ENCODE assay signal across 8 cellular contexts in the genomic region with DNA sequence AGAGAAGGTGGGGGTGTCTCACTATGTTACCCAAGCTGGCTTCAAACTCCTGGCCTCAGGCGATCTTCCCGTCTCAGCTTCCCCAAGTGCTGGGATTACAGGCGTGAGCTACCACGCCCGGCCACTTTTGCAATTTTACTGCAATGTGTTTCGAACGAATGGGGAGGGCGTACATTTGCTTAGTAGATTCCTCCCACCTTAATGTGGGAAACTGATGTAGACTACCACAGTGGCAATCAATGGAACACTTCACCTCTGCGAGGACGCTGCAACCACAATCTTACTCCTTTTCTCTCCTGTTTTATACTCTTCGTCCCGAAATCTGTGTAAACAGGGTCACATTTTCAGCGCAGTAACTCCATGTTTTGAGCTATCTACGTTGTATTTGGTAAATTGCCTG. TPM values are rescaled to one million over a fixed set of nuclear protein-coding genes. Genes with fewer than 3 reads are reported as not detected.
DNase-seq lines count a peak whose midpoint lies in the region; ATAC-seq and TF ChIP-seq lines count a peak whose summit lies in the region.
"Not testable (repeated sequence)": the region's sequence is repeated elsewhere in the genome, so short reads cannot be mapped to it uniquely, and the experiment has no call there.

No MANE protein-coding gene starts in this region.

- H3K36me3 ChIP-seq in DOHH2 (ENCODE audit: control insufficient read depth, low read length); Karpas-422 (ENCODE audit: insufficient read depth, low read length); liver (ENCODE audit: control insufficient read depth in 4 of 4, insufficient read depth in 3 of 4, low read depth in 1 of 4, low read length in 3 of 4); upper lobe of left lung: not testable (repeated sequence)

- H3K9ac ChIP-seq in Karpas-422 (ENCODE audit: low read length); liver (ENCODE audit: low read depth in 1 of 2, low read length in 2 of 2): not testable (repeated sequence)

- H3K27ac ChIP-seq in DOHH2 (ENCODE audit: low read depth, low read length); Karpas-422 (ENCODE audit: low read length); liver (ENCODE audit: low read depth in 1 of 2, low read length in 2 of 2); upper lobe of left lung: not testable (repeated sequence)

- peaks cover 17% of the 10 kb centered on the region for H3K4me1 ChIP-seq in DOHH2 (ENCODE audit: control insufficient read depth, low read length)
- peaks cover 27% of the 10 kb centered on the region for H3K4me1 ChIP-seq in Karpas-422 (ENCODE audit: low read length)
- peaks cover 7 to 19% (median 12%) of the 10 kb centered on the region in 4 donors for H3K4me1 ChIP-seq in liver (ENCODE audit: control insufficient read depth in 4 of 4, insufficient read depth in 4 of 4, low read length in 3 of 4)
- peaks cover 0 to 13% (median 6%) of the 10 kb centered on the region in 4 donors for H3K4me1 ChIP-seq in upper lobe of left lung

- H3K9me2 ChIP-seq in DOHH2 (replicated peaks; ENCODE audit: control insufficient read depth, low read length); Karpas-422 (replicated peaks; ENCODE audit: insufficient read depth, low read length): not testable (repeated sequence)

- not testable (repeated sequence) for H4K20me1 ChIP-seq in DOHH2 (ENCODE audit: control insufficient read depth, insufficient read depth, low read depth, low read length); Karpas-422 (ENCODE audit: insufficient read depth, low read depth, low read length)

- TF ChIP-seq POLR2A in upper lobe of left lung (IDR thresholded peaks at IDR 0.05) = not testable (repeated sequence)

- not testable (repeated sequence) for TF ChIP-seq CTCF in DOHH2 (IDR thresholded peaks at IDR 0.05; ENCODE audit: low read depth, low read length, poor library complexity, severe bottlenecking); epithelial cell of proximal tubule (conservative IDR thresholded peaks at IDR 0.05; ENCODE audit: low read depth, low read length); liver (IDR thresholded peaks at IDR 0.05; ENCODE audit: low read depth, low read length, missing input control); progenitor cell of endocrine pancreas (IDR thresholded peaks at IDR 0.05; ENCODE audit: unreplicated experiment); upper lobe of left lung (IDR thresholded peaks at IDR 0.05)

- not testable (repeated sequence) for ATAC-seq in T-helper 17 cell; upper lobe of left lung (ENCODE audit: low FRiP score in 2 of 2)

- not testable (repeated sequence) for DNase-seq in Karpas-422; T-helper 17 cell; activated naive CD8-positive, alpha-beta T cell treated with anti-CD3 and anti-CD28 coated beads for 36 hours; epithelial cell of proximal tubule (ENCODE audit: low read depth); progenitor cell of endocrine pancreas (ENCODE audit: low spot score, unreplicated experiment)
- DNase-seq in upper lobe of left lung = peak in 1 of 2 donors; percentile 22

- H3K4me2 ChIP-seq in DOHH2 (ENCODE audit: low read length) = peak overlapping the region; percentile 48
- H3K4me2 ChIP-seq in Karpas-422 (ENCODE audit: low read depth, low read length, poor library complexity, severe bottlenecking) = peak overlapping the region; percentile 73

- H3K4me3 Mint-ChIP-seq in T-helper 17 cell = peak overlapping the region; percentile 33
- H3K4me3 Mint-ChIP-seq in activated naive CD8-positive, alpha-beta T cell treated with anti-CD3 and anti-CD28 coated beads for 36 hours = peak overlapping the region; percentile 68
- H3K4me3 Mint-ChIP-seq in progenitor cell of endocrine pancreas (ENCODE audit: low read depth) = peak overlapping the region; percentile 71

- H3K9me3 ChIP-seq in DOHH2 (ENCODE audit: control insufficient read depth, insufficient read depth, low read length); Karpas-422 (ENCODE audit: low read length); T-helper 17 cell (ENCODE audit: control insufficient read depth, low read length, poor library complexity, severe bottlenecking); liver (ENCODE audit: control insufficient read depth in 4 of 4, low read length in 3 of 4); upper lobe of left lung: not testable (repeated sequence)

- H3K36me3 Mint-ChIP-seq in T-helper 17 cell (ENCODE audit: low read depth); activated naive CD8-positive, alpha-beta T cell treated with anti-CD3 and anti-CD28 coated beads for 36 hours; progenitor cell of endocrine pancreas (ENCODE audit: insufficient read depth): not testable (repeated sequence)

- not testable (repeated sequence) for H3K9me3 Mint-ChIP-seq in activated naive CD8-positive, alpha-beta T cell treated with anti-CD3 and anti-CD28 coated beads for 36 hours; progenitor cell of endocrine pancreas (ENCODE audit: low read depth)

- TF ChIP-seq EP300 in upper lobe of left lung (IDR thresholded peaks at IDR 0.05) = not testable (repeated sequence)

- H3K27me3 ChIP-seq in DOHH2 (ENCODE audit: control insufficient read depth, low read length); Karpas-422 (ENCODE audit: low read length); liver (ENCODE audit: control insufficient read depth in 4 of 4, insufficient read depth in 4 of 4, low read length in 3 of 4); upper lobe of left lung: not testable (repeated sequence)

- H3K4me3 ChIP-seq in DOHH2 (ENCODE audit: low read length) (peak overlapping the region; percentile 48), Karpas-422 (ENCODE audit: low read length) (peak overlapping the region; percentile 49; the same call in 1 of the 2 replicates), epithelial cell of proximal tubule (ENCODE audit: low read depth, low read length) (peak overlapping the region; percentile 70), liver (ENCODE audit: low read depth in 1 of 3, low read length in 3 of 3) (peak overlapping the region in 2 of 3 donors; percentile 28 to 66), upper lobe of left lung (peak overlapping the region in 3 of 4 donors; percentile 66 to 71 (median 69))

- H3K27ac Mint-ChIP-seq in T-helper 17 cell; activated naive CD8-positive, alpha-beta T cell treated with anti-CD3 and anti-CD28 coated beads for 36 hours; progenitor cell of endocrine pancreas: not testable (repeated sequence)

- H3K79me2 ChIP-seq in DOHH2 (ENCODE audit: control insufficient read depth, low read length) = peaks cover 11% of the 10 kb centered on the region
- not testable (repeated sequence) for H3K79me2 ChIP-seq in Karpas-422 (ENCODE audit: low read length)

- H3K27me3 Mint-ChIP-seq in T-helper 17 cell; activated naive CD8-positive, alpha-beta T cell treated with anti-CD3 and anti-CD28 coated beads for 36 hours; progenitor cell of endocrine pancreas: not testable (repeated sequence)

- H3F3A ChIP-seq in DOHH2 (ENCODE audit: control insufficient read depth, insufficient read depth) = not testable (repeated sequence)

- not testable (repeated sequence) for H3K4me1 Mint-ChIP-seq in T-helper 17 cell
- H3K4me1 Mint-ChIP-seq in activated naive CD8-positive, alpha-beta T cell treated with anti-CD3 and anti-CD28 coated beads for 36 hours = peaks cover 12% of the 10 kb centered on the region
- peaks cover 15% of the 10 kb centered on the region for H3K4me1 Mint-ChIP-seq in progenitor cell of endocrine pancreas (ENCODE audit: low read depth)

- 10% methylated on average over 12 of the region's 14 CpGs for WGBS in liver
- 19 to 45% methylated on average over 13 to 14 of the region's 14 CpGs for WGBS in upper lobe of left lung, 2 donors

- not testable (repeated sequence) for H2AFZ ChIP-seq in Karpas-422 (ENCODE audit: low read length)

- TF ChIP-seq RAD21 in liver (IDR thresholded peaks at IDR 0.05) = not testable (repeated sequence)

RNA-seq across cellular contexts. Expression of gene PDPR, which starts 47.4 kb away (rescaled TPM):
- 14.7 and 16.3 TPM in 2 replicates for total RNA-seq in Karpas-422 (2014; rRNA removed; shearing (Covaris generic); ENCODE audit: low replicate concordance)
- total RNA-seq in T-helper 17 cell (10 to 100 TPM; 35.0 to 35.6 TPM), epithelial cell of proximal tubule (6.8 and 9.5 TPM in 2 replicates), liver (10 to 100 TPM in 1 of 2 donors, 1 to 10 TPM in 1; 9.6 to 13.5 TPM), progenitor cell of endocrine pancreas (26.4 and 28.4 TPM in 2 replicates), upper lobe of left lung (10 to 100 TPM; 15.2 to 46.1 (median 21.9) TPM)
- total RNA-seq in activated naive CD8-positive, alpha-beta T cell treated with anti-CD3 and anti-CD28 coated beads for 36 hours = 10 to 100 TPM; 20.9 to 21.3 TPM
- polyA plus RNA-seq in liver = 1 to 10 TPM; 2.2 to 3.4 TPM
